Comparison of ENCODE assay signal across 21 cellular contexts in the genomic region with DNA sequence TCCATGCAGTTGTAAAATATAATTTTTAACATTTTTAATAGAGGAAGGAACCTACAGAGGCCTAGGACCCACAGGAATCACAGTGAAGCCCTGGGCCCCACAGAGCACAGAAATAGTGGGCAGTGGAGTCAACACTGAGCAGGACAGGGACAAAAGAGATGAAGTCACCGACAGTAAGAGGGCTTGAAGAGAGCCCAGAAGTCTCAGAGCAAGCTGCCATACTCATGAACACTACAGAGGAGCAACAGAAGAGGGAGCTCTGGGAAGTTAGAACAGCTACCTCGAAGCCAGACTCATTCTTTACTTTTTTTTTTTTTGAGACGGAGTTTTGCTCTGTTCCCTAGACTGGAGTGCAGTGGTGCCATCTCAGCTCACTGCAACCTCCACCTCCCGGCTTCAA.
DNase-seq lines count a peak whose midpoint lies in the region; TF ChIP-seq lines count a peak whose summit lies in the region.
"Had no signal": no experiment of that assay in that cellular context is flagged by ENCODE, and none has a peak within 500 bp of the region (broad histone marks: within the 10 kb centered on the region; RNA-seq: fewer than 3 reads in every experiment).

No MANE protein-coding gene starts in this region.

- H3K18ac ChIP-seq in mesenchymal stem cell (ENCODE audit: low read depth in 1 of 2, low read length in 2 of 2) = no peak overlapping the region

- H3K27me3 ChIP-seq in SJSA1 (replicated peaks) (no peaks in the 10 kb centered on the region), brain microvascular endothelial cell (replicated peaks) (no peaks in the 10 kb centered on the region), mesenchymal stem cell (ENCODE audit: control insufficient read depth in 1 of 2, insufficient read depth in 1 of 2, low read length in 2 of 2) (no peaks in the 10 kb centered on the region), spleen (replicated peaks in 1 of 7) (no peaks in the 10 kb centered on the region)
- H3K27me3 ChIP-seq: MG63 had no signal

- DNase-seq in SJSA1 (ENCODE audit: low read depth in 1 of 2, low spot score in 2 of 2) (peak in 1 of 2 experiments; percentile 39), brain microvascular endothelial cell (no peak), mesenchymal stem cell (no peak), NOMO-1 treated with dmso at 0.1 percent for 144 hours (lab: John Stamatoyannopoulos, UW; ENCODE audit: unreplicated experiment) (no peak), pons (ENCODE audit: low spot score) (no peak), spleen (no peak), D341Med (ENCODE audit: low spot score) (no peak)
- DNase-seq: C1 segment of cervical spinal cord; Caco-2; CD4-positive, alpha-beta memory T cell; DMS 273 treated with DMSO at 0.1 percent for 48 hours; DMS79; GF-D8; GOT3; KBM-7; MG63; NCI-H1105 treated with DMSO at 0.1 percent for 48 hours; NCI-H2029; NCI-H446; NCI-H526; SHP77 treated with DMSO at 0.1 percent for 48 hours had no signal

- WGBS in mesenchymal stem cell = 85% methylated on average over 4 of the region's 4 CpGs
- 74 to 90% (median 83%) methylated on average over 4 of the region's 4 CpGs for WGBS in spleen, 5 donors

- H2AFZ ChIP-seq in mesenchymal stem cell (ENCODE audit: low read depth, low read length) = no peak overlapping the region

- H3K79me1 ChIP-seq in mesenchymal stem cell (replicated peaks; ENCODE audit: low read length, poor library complexity, severe bottlenecking) = no peaks in the 10 kb centered on the region

- H3K4me2 ChIP-seq in mesenchymal stem cell (ENCODE audit: low read length, poor library complexity, severe bottlenecking) = no peak overlapping the region

- H3K9me3 ChIP-seq in SJSA1 (replicated peaks) (no peaks in the 10 kb centered on the region), mesenchymal stem cell (ENCODE audit: control insufficient read depth, low read length) (peaks cover 3% of the 10 kb centered on the region), spleen (peaks cover 0 to 16% (median 0%) of the 10 kb centered on the region in 8 donors)
- H3K9me3 ChIP-seq: Caco-2, MG63 had no signal

- no peak overlapping the region for H4K91ac ChIP-seq in mesenchymal stem cell (ENCODE audit: low read length)

- intact Hi-C loops in spleen (cut with DNase I; ENCODE audit: low total_unique reads) = no loop called here

- H3K23ac ChIP-seq in mesenchymal stem cell (ENCODE audit: low read length in 2 of 2) = no peak overlapping the region

- no peak overlapping the region for H3K4ac ChIP-seq in mesenchymal stem cell (ENCODE audit: low read depth in 1 of 2, low read length in 2 of 2)

- no peak overlapping the region for H3K9ac ChIP-seq in mesenchymal stem cell (ENCODE audit: low read length)

- H3K14ac ChIP-seq in mesenchymal stem cell (ENCODE audit: low read length in 2 of 2) = no peak overlapping the region

- peak overlapping the region; percentile 69 for H2AK5ac ChIP-seq in mesenchymal stem cell (ENCODE audit: low read length, severe bottlenecking)

- H2BK15ac ChIP-seq in mesenchymal stem cell (ENCODE audit: low read depth, poor library complexity, severe bottlenecking) = no peak overlapping the region

- peak; percentile 41 for TF ChIP-seq CTCF in brain microvascular endothelial cell (IDR thresholded peaks at IDR 0.05; ENCODE audit: low read depth, low read length, missing control alignments)
- no peak for TF ChIP-seq CTCF in spleen (IDR thresholded peaks at IDR 0.05 in 8 of 11, conservative IDR thresholded peaks at IDR 0.05 in 3 of 11)

- H3K36me3 ChIP-seq in SJSA1 (no peaks in the 10 kb centered on the region), brain microvascular endothelial cell (replicated peaks) (no peaks in the 10 kb centered on the region), mesenchymal stem cell (ENCODE audit: control insufficient read depth in 1 of 2, insufficient read depth in 2 of 2, low read depth in 1 of 2, low read length in 2 of 2) (no peaks in the 10 kb centered on the region), spleen (no peaks in the 10 kb centered on the region)
- H3K36me3 ChIP-seq: MG63 had no signal

- in situ Hi-C loops in brain microvascular endothelial cell (cut with HindIII; ENCODE audit: low pct_ligation_motif_present, low sequenced_read_pairs) = no loop called here

- H3K4me1 ChIP-seq in SJSA1 (replicated peaks) = peaks cover 18% of the 10 kb centered on the region
- peaks cover 4% of the 10 kb centered on the region for H3K4me1 ChIP-seq in mesenchymal stem cell (ENCODE audit: control insufficient read depth, insufficient read depth, low read depth, low read length)
- H3K4me1 ChIP-seq in spleen = no peaks in the 10 kb centered on the region
- H3K4me1 ChIP-seq: Caco-2 had no signal

- H3K4me3 ChIP-seq in SJSA1 (no peak overlapping the region), brain microvascular endothelial cell (ENCODE audit: low read depth, low read length) (no peak overlapping the region), mesenchymal stem cell (ENCODE audit: insufficient read depth in 1 of 2, low read depth in 1 of 2, low read length in 2 of 2) (no peak overlapping the region), spleen (no peak overlapping the region)
- H3K4me3 ChIP-seq: MG63 had no signal

- TF ChIP-seq POLR2A in spleen (IDR thresholded peaks at IDR 0.05) = no peak

- H2BK120ac ChIP-seq in mesenchymal stem cell (ENCODE audit: low read depth, low read length) = no peak overlapping the region

- no peak overlapping the region for H2BK5ac ChIP-seq in mesenchymal stem cell (ENCODE audit: low read depth, low read length, poor library complexity, severe bottlenecking)

- H3K27ac ChIP-seq in SJSA1 (peak overlapping the region; percentile 71), brain microvascular endothelial cell (no peak overlapping the region), mesenchymal stem cell (ENCODE audit: low read length, poor library complexity, severe bottlenecking) (peak overlapping the region; percentile 28), spleen (no peak overlapping the region)

- H4K8ac ChIP-seq in mesenchymal stem cell (ENCODE audit: low read length) = no peak overlapping the region

- no peak overlapping the region for H2BK12ac ChIP-seq in mesenchymal stem cell (ENCODE audit: low read length in 2 of 2)

Comparison
In these comparisons a context has a peak if more than half of its experiments do, and no peak if none do; other contexts are left out.
1. H3K27ac ChIP-seq: peak in SJSA1 (single experiment) and mesenchymal stem cell (single experiment); none in brain microvascular endothelial cell (single experiment) and spleen (0 of 8).